Comparison of ENCODE assay signal across 1 cellular context in genomic region chr14:37594238-37594915, GRCh38.
TF ChIP-seq lines count a peak whose summit lies in the region.

No MANE protein-coding gene starts in this region.

TF ChIP-seq in HepG2, 621 proteins besides CTCF, POLR2A, EP300 and RAD21 (continued from another document and continues in another):
- TF ChIP-seq SRSF9 (IDR thresholded peaks at IDR 0.05; ENCODE audit: borderline replicate concordance, insufficient read depth, low read depth, low read length, poor library complexity, severe bottlenecking) (no peak), PRMT3 (CRISPR knock-in tag; IDR thresholded peaks at IDR 0.05; ENCODE audit: borderline replicate concordance, low read depth) (peak; percentile 84; the same call in 1 of the 2 replicates), ZMYM4 (CRISPR knock-in tag; IDR thresholded peaks at IDR 0.05) (no peak; the same call in none of the 2 replicates), ZNF512B (CRISPR knock-in tag; IDR thresholded peaks at IDR 0.05; ENCODE audit: borderline replicate concordance) (peak; percentile 90; the same call in 1 of the 2 replicates), KLF15 (CRISPR knock-in tag; IDR thresholded peaks at IDR 0.05; ENCODE audit: borderline replicate concordance) (peak; percentile 90; the same call in 1 of the 2 replicates), HOXD1 (CRISPR knock-in tag; IDR thresholded peaks at IDR 0.05) (peak; percentile 61; the same call in 1 of the 2 replicates), ZNF770 (CRISPR knock-in tag; IDR thresholded peaks at IDR 0.05) (no peak), ZNF564 (CRISPR knock-in tag; IDR thresholded peaks at IDR 0.05) (no peak), ONECUT2 (CRISPR knock-in tag; IDR thresholded peaks at IDR 0.05) (no peak), HIVEP1 (CRISPR knock-in tag; IDR thresholded peaks at IDR 0.05) (peak; percentile 82), NR2F2 (IDR thresholded peaks at IDR 0.05; ENCODE audit: borderline replicate concordance, low read depth) (no peak), ISL2 (CRISPR knock-in tag; IDR thresholded peaks at IDR 0.05) (peak; percentile 71), CAMTA2 (CRISPR knock-in tag; IDR thresholded peaks at IDR 0.05; ENCODE audit: borderline replicate concordance) (peak; percentile 91), ZNF496 (CRISPR knock-in tag; IDR thresholded peaks at IDR 0.05; ENCODE audit: insufficient replicate concordance) (no peak), SMARCE1 (IDR thresholded peaks at IDR 0.05; ENCODE audit: borderline replicate concordance) (no peak), REST (IDR thresholded peaks at IDR 0.05; ENCODE audit: borderline replicate concordance in 1 of 2, low read depth in 1 of 2, low read length in 2 of 2) (no peak), SETDB1 (CRISPR knock-in tag; IDR thresholded peaks at IDR 0.05; ENCODE audit: borderline replicate concordance) (no peak), PAF1 (CRISPR knock-in tag; IDR thresholded peaks at IDR 0.05) (0 out of 2 replicates have a peak, but pooled peaks have one; percentile 27), ZNF713 (CRISPR knock-in tag; IDR thresholded peaks at IDR 0.05) (no peak), BATF2 (CRISPR knock-in tag; IDR thresholded peaks at IDR 0.05) (no peak), NONO (IDR thresholded peaks at IDR 0.05) (no peak), NONO (CRISPR knock-in tag; conservative IDR thresholded peaks at IDR 0.05) (no peak), SP140L (CRISPR knock-in tag; IDR thresholded peaks at IDR 0.05; ENCODE audit: borderline replicate concordance) (peak; percentile 96), RFX3 (CRISPR knock-in tag; IDR thresholded peaks at IDR 0.05) (peak; percentile 27; the same call in 1 of the 2 replicates), HNRNPH1 (optimal IDR thresholded peaks at IDR 0.05; ENCODE audit: low read depth, low read length) (no peak), ETV6 (CRISPR knock-in tag; conservative IDR thresholded peaks at IDR 0.05) (no peak; the same call in 1 of the 2 replicates), ZNF331 (CRISPR knock-in tag; IDR thresholded peaks at IDR 0.05) (peak; percentile 89), ZNF589 (CRISPR knock-in tag; conservative IDR thresholded peaks at IDR 0.05) (no peak), ETS1 (CRISPR knock-in tag; IDR thresholded peaks at IDR 0.05) (no peak), TAF1 (CRISPR knock-in tag; IDR thresholded peaks at IDR 0.05) (peak; percentile 29; the same call in 1 of the 2 replicates), ZBTB38 (CRISPR knock-in tag; IDR thresholded peaks at IDR 0.05) (peak; percentile 10; the same call in 1 of the 2 replicates), ZNF580 (CRISPR knock-in tag; IDR thresholded peaks at IDR 0.05; ENCODE audit: borderline replicate concordance, low read depth) (peak; percentile 84), MXI1 (IDR thresholded peaks at IDR 0.05; ENCODE audit: borderline replicate concordance, low read depth, low read length) (no peak), MTF1 (CRISPR knock-in tag; IDR thresholded peaks at IDR 0.05) (peak; percentile 69; the same call in 1 of the 2 replicates), ZNF720 (CRISPR knock-in tag; IDR thresholded peaks at IDR 0.05) (no peak), KLF13 (CRISPR knock-in tag; IDR thresholded peaks at IDR 0.05) (no peak), FOXP1 (IDR thresholded peaks at IDR 0.05) (no peak), FOXP1 (CRISPR knock-in tag; IDR thresholded peaks at IDR 0.05) (no peak), SPEN (CRISPR knock-in tag; IDR thresholded peaks at IDR 0.05; ENCODE audit: low read depth) (peak; percentile 8; the same call in 1 of the 2 replicates), REXO4 (CRISPR knock-in tag; IDR thresholded peaks at IDR 0.05; ENCODE audit: borderline replicate concordance) (no peak), TCF12 (IDR thresholded peaks at IDR 0.05) (no peak), TCF12 (CRISPR knock-in tag; IDR thresholded peaks at IDR 0.05) (no peak; the same call in 1 of the 2 replicates), ZNF75D (CRISPR knock-in tag; IDR thresholded peaks at IDR 0.05; ENCODE audit: borderline replicate concordance) (no peak), ARNT (IDR thresholded peaks at IDR 0.05) (no peak), PAXIP1 (CRISPR knock-in tag; conservative IDR thresholded peaks at IDR 0.05) (peak; percentile 15; the same call in 1 of the 2 replicates), FOXO4 (CRISPR knock-in tag; conservative IDR thresholded peaks at IDR 0.05) (no peak), POLR2AphosphoS2 (IDR thresholded peaks at IDR 0.05; ENCODE audit: low read depth, low read length) (no peak), RNF219 (CRISPR knock-in tag; IDR thresholded peaks at IDR 0.05) (no peak; the same call in 1 of the 2 replicates), THAP11 (CRISPR knock-in tag; IDR thresholded peaks at IDR 0.05) (peak; percentile 39; the same call in 1 of the 2 replicates), REL (CRISPR knock-in tag; conservative IDR thresholded peaks at IDR 0.05) (no peak)
